In the genomic region with DNA sequence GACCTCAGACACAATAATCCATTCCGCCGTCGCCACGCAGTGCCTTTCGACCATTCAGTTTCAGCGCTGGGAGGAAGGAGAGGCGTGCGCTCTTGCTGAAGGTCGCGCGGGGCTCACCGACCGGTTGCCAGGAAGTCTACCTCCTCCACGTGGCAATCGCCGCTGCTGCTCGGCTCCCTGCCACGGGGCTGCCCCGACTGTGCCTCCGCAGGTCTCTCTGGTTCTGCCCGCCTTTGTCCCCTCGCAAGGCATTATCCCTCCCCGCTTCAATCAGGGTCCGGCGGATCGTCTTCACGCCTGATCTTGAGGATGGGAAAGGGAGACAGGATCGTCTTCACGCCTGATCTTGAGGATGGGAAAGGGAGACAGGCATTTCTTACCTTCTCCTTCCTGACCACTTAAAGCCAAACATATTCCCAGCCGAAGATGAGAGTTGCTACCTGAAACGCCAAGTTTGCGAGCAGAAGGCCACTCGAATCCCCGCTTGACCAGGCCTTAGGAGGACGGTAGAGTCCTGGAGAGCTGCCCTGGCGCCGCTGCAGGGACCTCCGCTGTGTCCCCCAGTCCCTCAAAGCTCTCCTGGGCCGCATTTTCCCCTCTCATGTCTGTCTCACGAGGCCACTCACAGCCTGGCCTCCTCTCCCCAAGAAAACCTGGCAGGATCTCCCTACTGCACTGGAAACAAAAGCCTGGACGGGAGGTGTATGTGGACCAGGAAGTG, we compare ENCODE assay signal across 1 cellular context.
TF ChIP-seq lines count a peak whose summit lies in the region.

No MANE protein-coding gene starts in this region.

TF ChIP-seq in GM12878, 131 proteins besides CTCF, POLR2A, EP300 and RAD21:
- no peak for TF ChIP-seq GABPA (IDR thresholded peaks at IDR 0.05; ENCODE audit: low read depth)
- TF ChIP-seq, protein P1, sequence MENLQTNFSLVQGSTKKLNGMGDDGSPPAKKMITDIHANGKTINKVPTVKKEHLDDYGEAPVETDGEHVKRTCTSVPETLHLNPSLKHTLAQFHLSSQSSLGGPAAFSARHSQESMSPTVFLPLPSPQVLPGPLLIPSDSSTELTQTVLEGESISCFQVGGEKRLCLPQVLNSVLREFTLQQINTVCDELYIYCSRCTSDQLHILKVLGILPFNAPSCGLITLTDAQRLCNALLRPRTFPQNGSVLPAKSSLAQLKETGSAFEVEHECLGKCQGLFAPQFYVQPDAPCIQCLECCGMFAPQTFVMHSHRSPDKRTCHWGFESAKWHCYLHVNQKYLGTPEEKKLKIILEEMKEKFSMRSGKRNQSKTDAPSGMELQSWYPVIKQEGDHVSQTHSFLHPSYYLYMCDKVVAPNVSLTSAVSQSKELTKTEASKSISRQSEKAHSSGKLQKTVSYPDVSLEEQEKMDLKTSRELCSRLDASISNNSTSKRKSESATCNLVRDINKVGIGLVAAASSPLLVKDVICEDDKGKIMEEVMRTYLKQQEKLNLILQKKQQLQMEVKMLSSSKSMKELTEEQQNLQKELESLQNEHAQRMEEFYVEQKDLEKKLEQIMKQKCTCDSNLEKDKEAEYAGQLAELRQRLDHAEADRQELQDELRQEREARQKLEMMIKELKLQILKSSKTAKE (IDR thresholded peaks at IDR 0.05; ENCODE audit: low read depth, poor library complexity, severe bottlenecking), result no peak
- TF ChIP-seq FOS (IDR thresholded peaks at IDR 0.05; ENCODE audit: borderline replicate concordance, extremely low read depth, insufficient read length), result no peak
